13 cellular contexts compared by ENCODE assay signal in genomic region chr11:74371269-74372039, GRCh38. TPM values are rescaled to one million over a fixed set of nuclear protein-coding genes. Genes with fewer than 3 reads are reported as not detected.
A peak's percentile ranks its signal among the peaks of the same experiment; 100 is the strongest.
DNase-seq lines count a peak whose midpoint lies in the region; ATAC-seq, FAIRE-seq and TF ChIP-seq lines count a peak whose summit lies in the region.
"Had no signal": no experiment of that assay in that cellular context is flagged by ENCODE, and none has a peak within 500 bp of the region (broad histone marks: within the 10 kb centered on the region; RNA-seq: fewer than 3 reads in every experiment).

No MANE protein-coding gene starts in this region.

- no peak for DNase-seq in HepG2 (ENCODE audit: low spot score)
- no peak for DNase-seq in right lobe of liver
- peak; percentile 24 for DNase-seq in NCI-H774 (lab: John Stamatoyannopoulos, UW)
- DNase-seq in epithelial cell of esophagus (ENCODE audit: low read depth): peak; percentile 74
- DNase-seq in NCI-H446 treated with DMSO at 0.1 percent for 48 hours (lab: John Stamatoyannopoulos, UW): no peak
- DNase-seq in stimulated activated CD4-positive, alpha-beta T cell treated with anti-CD3 and anti-CD28 coated beads, Interleukin-4, amount 100 ng/mL, for 4 hours: no peak
- DNase-seq in NCI-H82 treated with DMSO at 0.1 percent for 48 hours (lab: John Stamatoyannopoulos, UW; ENCODE audit: unreplicated experiment): no peak
- DNase-seq in effector CD4-positive, alpha-beta T cell: no peak
- DNase-seq: BE2C; colonic mucosa; naive B cell; stimulated activated naive CD8-positive, alpha-beta T cell treated with anti-CD3 and anti-CD28 coated beads, Interleukin-15, Interleukin-2, amounts not matched to agents 100 U/mL and 50 U/mL, for 24 hours had no signal

- H3K9ac ChIP-seq in HepG2 (ENCODE audit: insufficient read depth, low read depth, low read length): no peak overlapping the region

- TF ChIP-seq EP300 in HepG2 (IDR thresholded peaks at IDR 0.05; ENCODE audit: low read depth in 2 of 2, low read length in 2 of 2): no peak
- no peak for TF ChIP-seq EP300 in HepG2 (CRISPR knock-in tag; IDR thresholded peaks at IDR 0.05; ENCODE audit: borderline replicate concordance)

- no peak overlapping the region for H3K4me3 ChIP-seq in HepG2 (replicated peaks in 1 of 3; ENCODE audit: insufficient read depth in 1 of 3, low read depth in 2 of 3, low read length in 3 of 3)
- no peak overlapping the region for H3K4me3 ChIP-seq in right lobe of liver
- H3K4me3 ChIP-seq in epithelial cell of esophagus (ENCODE audit: low read length): no peak overlapping the region
- H3K4me3 ChIP-seq: colonic mucosa had no signal

- H3K9me3 ChIP-seq in HepG2 (ENCODE audit: low read length) (no peaks in the 10 kb centered on the region), right lobe of liver (no peaks in the 10 kb centered on the region)
- H3K9me3 ChIP-seq: BE2C, colonic mucosa had no signal

- FAIRE-seq in HepG2 (lab: Jason Lieb, UNC): no peak

- in situ Hi-C loops in HepG2 (cut with HindIII; ENCODE audit: extremely low pct_ligation_motif_present, low pct_unique_long_range_greater_than_20kb): no loop called here

- POLR2A ChIA-PET in HepG2 (lab: Yijun Ruan, JAX): no interaction called here

- BruUV-seq in HepG2 (replicated peaks; lab: Mats Ljungman, UMichigan): no TSS peak

- H3K4me2 ChIP-seq in HepG2 (ENCODE audit: low read depth, low read length): no peak overlapping the region

- no peaks in the 10 kb centered on the region for H4K20me1 ChIP-seq in HepG2 (ENCODE audit: insufficient read depth, low read length)

- TF ChIP-seq POLR2A in HepG2 (IDR thresholded peaks at IDR 0.05; ENCODE audit: insufficient read depth in 1 of 2, low read depth in 2 of 2, low read length in 2 of 2) (no peak), right lobe of liver (IDR thresholded peaks at IDR 0.05) (no peak)

- intact Hi-C loops in HepG2 (cut with micrococcal nuclease; ENCODE audit: unreplicated experiment): no loop called here
- intact Hi-C loops in right lobe of liver (cut with DNase I): no loop called here

- TF ChIP-seq CTCF in HepG2 (CRISPR knock-in tag; IDR thresholded peaks at IDR 0.05) (no peak), right lobe of liver (IDR thresholded peaks at IDR 0.05) (no peak), epithelial cell of esophagus (IDR thresholded peaks at IDR 0.05; ENCODE audit: insufficient read depth, low read depth, low read length, missing control alignments) (no peak)

- CTCF ChIA-PET in HepG2 (lab: Yijun Ruan, JAX; ENCODE audit: low intra/inter-chr PET ratio, low total read pairs): no interaction called here

- H3K27me3 ChIP-seq in HepG2 (ENCODE audit: control insufficient read depth in 1 of 2, insufficient read depth in 2 of 2, low read length in 2 of 2): no peaks in the 10 kb centered on the region
- H3K27me3 ChIP-seq in right lobe of liver: no peaks in the 10 kb centered on the region
- H3K27me3 ChIP-seq: BE2C, colonic mucosa had no signal

- H2AFZ ChIP-seq in HepG2 (ENCODE audit: low read length): no peak overlapping the region

- no peaks in the 10 kb centered on the region for H3K79me2 ChIP-seq in HepG2 (ENCODE audit: insufficient read depth, low read length)

- H3K27ac ChIP-seq in HepG2 (ENCODE audit: extremely low read length, insufficient read depth, low read length) (no peak overlapping the region), right lobe of liver (no peak overlapping the region)
- H3K27ac ChIP-seq: colonic mucosa had no signal

- H3K4me1 ChIP-seq in HepG2 (ENCODE audit: insufficient read depth, low read length) (peaks cover 5% of the 10 kb centered on the region), right lobe of liver (no peaks in the 10 kb centered on the region)
- H3K4me1 ChIP-seq: colonic mucosa had no signal

- ATAC-seq in HepG2 (no peak), right lobe of liver (no peak)
- ATAC-seq: activated T-helper 17 cell treated with anti-CD3 and anti-CD28 coated beads, Interleukin-2, amount 50 U/mL, for 72 hours; stimulated activated naive CD8-positive, alpha-beta T cell treated with anti-CD3 and anti-CD28 coated beads, Interleukin-15, Interleukin-2, amounts not matched to agents 100 U/mL and 50 U/mL, for 24 hours had no signal

- 40% methylated on average over 2 of the region's 2 CpGs for WGBS in HepG2 (ENCODE audit: low lambda C conversion rate)
- WGBS in right lobe of liver (ENCODE audit: insufficient coverage, low coverage, low lambda C conversion rate, missing lambda C conversion rate): 56% methylated on average over 2 of the region's 2 CpGs

- no peak for TF ChIP-seq RAD21 in HepG2 (CRISPR knock-in tag; IDR thresholded peaks at IDR 0.05)

- H3K36me3 ChIP-seq in HepG2 (replicated peaks in 1 of 2; ENCODE audit: control insufficient read depth in 1 of 2, insufficient read depth in 2 of 2, low read length in 2 of 2): no peaks in the 10 kb centered on the region
- no peaks in the 10 kb centered on the region for H3K36me3 ChIP-seq in right lobe of liver
- H3K36me3 ChIP-seq: BE2C, colonic mucosa had no signal

TF ChIP-seq in HepG2, 621 proteins besides CTCF, POLR2A, EP300 and RAD21:
- TF ChIP-seq ZNF781 (CRISPR knock-in tag; IDR thresholded peaks at IDR 0.05; ENCODE audit: borderline replicate concordance, not compliant biosample characterization): no peak
- peak; percentile 60 for TF ChIP-seq ATF7 (IDR thresholded peaks at IDR 0.05)
- TF ChIP-seq ATF7 (CRISPR knock-in tag; IDR thresholded peaks at IDR 0.05): no peak

RNA-seq across cellular contexts. Expression of gene PGM2L1, which starts 26.8 kb away (rescaled TPM):
- total RNA-seq in HepG2 (2016; rRNA removed; fragmentation: Illumina TruSeq; extraction: Trizol) (1.2 and 2.1 TPM in 2 replicates), right lobe of liver (1 to 10 TPM in 4 of 6 experiments, under 1 TPM in 2; 0.92 to 2.0 (median 1.2) TPM)
- 0.09 and 0.30 TPM in 2 replicates for total RNA-seq in HepG2 (2016; cell fraction: cytosol; rRNA removed; fragmentation: Illumina TruSeq; extraction: Trizol; ENCODE audit: low read depth)
- total RNA-seq in HepG2 (2016; cell fraction: insoluble cytoplasmic fraction; rRNA removed; fragmentation: Illumina TruSeq; extraction: Trizol): 1.2 and 2.2 TPM in 2 replicates
- 0.41 and 0.46 TPM in 2 replicates for total RNA-seq in HepG2 (2016; cell fraction: membrane; rRNA removed; fragmentation: Illumina TruSeq; extraction: Trizol)
- 1.3 and 1.5 TPM in 2 replicates for total RNA-seq in HepG2 (2016; cell fraction: nucleus; rRNA removed; fragmentation: Illumina TruSeq; extraction: Trizol)
- 0.57 and 0.63 TPM in 2 replicates for polyA plus RNA-seq in HepG2 (2011; rRNA removed)
- polyA plus RNA-seq in HepG2 (2011; cell fraction: cytosol; rRNA removed): 0.24 and 0.55 TPM in 2 replicates
- 1.1 and 1.5 TPM in 2 replicates for polyA plus RNA-seq in HepG2 (2011; cell fraction: nucleus; rRNA removed)
- 1.5 and 1.6 TPM in 2 replicates for polyA plus RNA-seq in HepG2 (2012)
- 0.05 TPM in 2 replicates for polyA plus RNA-seq in HepG2 (2016; cell fraction: cytosol; fragmentation: Illumina TruSeq; extraction: Trizol; ENCODE audit: low read depth)
- polyA plus RNA-seq in HepG2 (2016; cell fraction: insoluble cytoplasmic fraction; fragmentation: Illumina TruSeq; extraction: Trizol; ENCODE audit: low read depth): 1.6 and 1.7 TPM in 2 replicates
- polyA plus RNA-seq in HepG2 (2016; cell fraction: membrane; fragmentation: Illumina TruSeq; extraction: Trizol; ENCODE audit: low read depth): 0.22 TPM in 2 replicates
- 0.63 and 1.1 TPM in 2 replicates for polyA plus RNA-seq in HepG2 (2016; cell fraction: nucleus; fragmentation: Illumina TruSeq; extraction: Trizol; ENCODE audit: insufficient read depth, low read depth)
- 1.3 and 2.3 TPM in 2 replicates for polyA minus RNA-seq in HepG2 (2011; rRNA and poly(A)+ RNA removed; ENCODE audit: low replicate concordance)
- 1.1 and 1.6 TPM in 2 replicates for polyA minus RNA-seq in HepG2 (2011; cell fraction: cytosol; rRNA and poly(A)+ RNA removed)
- polyA minus RNA-seq in HepG2 (2011; cell fraction: nucleus; rRNA and poly(A)+ RNA removed): 2.5 and 3.2 TPM in 2 replicates

Comparison
In these comparisons a context has a peak if more than half of its experiments do, and no peak if none do; other contexts are left out.
1. DNase-seq: peak in NCI-H774 (single experiment) and epithelial cell of esophagus (single experiment); none in HepG2 (single experiment), right lobe of liver (0 of 3), NCI-H446 treated with DMSO at 0.1 percent for 48 hours (single experiment), stimulated activated CD4-positive, alpha-beta T cell treated with anti-CD3 and anti-CD28 coated beads, Interleukin-4, amount 100 ng/mL, for 4 hours (0 of 2), NCI-H82 treated with DMSO at 0.1 percent for 48 hours (single experiment) and effector CD4-positive, alpha-beta T cell (single experiment).